ENCODE assay signal across 25 cellular contexts in genomic region chr11:90770007-90770406, GRCh38.
"Had no signal": no experiment of that assay in that cellular context is flagged by ENCODE, and none has a peak within 500 bp of the region (broad histone marks: within the 10 kb centered on the region; RNA-seq: fewer than 3 reads in every experiment).

No MANE protein-coding gene starts in this region.

- H3K9me3 ChIP-seq: colonic mucosa, gastrocnemius medialis, lower lobe of right lung had no signal

- H3K27ac ChIP-seq: colonic mucosa, epithelial cell of prostate, esophagus squamous epithelium, gastrocnemius medialis, heart right ventricle, left lung, lower lobe of right lung had no signal

- H3K4me1 ChIP-seq: colonic mucosa, esophagus squamous epithelium, gastrocnemius medialis, heart right ventricle, left lung, lower lobe of right lung had no signal

- H3K27me3 ChIP-seq: colonic mucosa, esophagus squamous epithelium, gastrocnemius medialis, heart right ventricle, left lung had no signal

- DNase-seq: colonic mucosa; cortex of kidney; effector CD8-positive, alpha-beta T cell; effector memory CD8-positive, alpha-beta T cell; endodermal cell; erythroblast; esophagus squamous epithelium; foreskin fibroblast; foreskin melanocyte; gastrocnemius medialis; glutamatergic neuron; head of caudate nucleus; heart right ventricle; hippocampal formation; left cardiac atrium; left lung; left ventricle myocardium superior; lower lobe of right lung; mesenchymal stem cell; mucosa of descending colon; naive B cell had no signal

- H3K36me3 ChIP-seq: colonic mucosa, esophagus squamous epithelium, gastrocnemius medialis, heart right ventricle, left lung, lower lobe of right lung had no signal

- H3K4me3 ChIP-seq: colonic mucosa, esophagus squamous epithelium, gastrocnemius medialis, heart right ventricle, left lung, lower lobe of right lung, mucosa of descending colon had no signal

- FAIRE-seq: endometrium, islet of Langerhans, keratinocyte had no signal
